18 cellular contexts compared by ENCODE assay signal in genomic region chr9:111003182-111003581, GRCh38. TPM values are rescaled to one million over a fixed set of nuclear protein-coding genes. Genes with fewer than 3 reads are reported as not detected.
A peak's percentile ranks its signal among the peaks of the same experiment; 100 is the strongest.
DNase-seq lines count a peak whose midpoint lies in the region; ATAC-seq and TF ChIP-seq lines count a peak whose summit lies in the region.
"Had no signal": no experiment of that assay in that cellular context is flagged by ENCODE, and none has a peak within 500 bp of the region (broad histone marks: within the 10 kb centered on the region; RNA-seq: fewer than 3 reads in every experiment).

No MANE protein-coding gene starts in this region.

- H3K9me3 ChIP-seq in SK-N-MC (ENCODE audit: low read depth, low read length), result no peaks in the 10 kb centered on the region; the same call in 1 of the 2 replicates
- H3K9me3 ChIP-seq in endodermal cell (ENCODE audit: control insufficient read depth, low read length), result no peaks in the 10 kb centered on the region
- no peaks in the 10 kb centered on the region for H3K9me3 ChIP-seq in neural progenitor cell (ENCODE audit: low read depth)
- H3K9me3 ChIP-seq in hepatocyte (ENCODE audit: low read depth), result no peaks in the 10 kb centered on the region
- H3K9me3 ChIP-seq: HAP-1 had no signal

- H2AFZ ChIP-seq in neural progenitor cell (replicated peaks) (no peak overlapping the region), hepatocyte (no peak overlapping the region)

- H3K9me2 ChIP-seq in hepatocyte (replicated peaks; ENCODE audit: insufficient read depth), result no peaks in the 10 kb centered on the region

- H3K4me2 ChIP-seq in neural progenitor cell, result peak overlapping the region; percentile 51
- no peak overlapping the region for H3K4me2 ChIP-seq in hepatocyte
- H3K4me2 ChIP-seq: BLaER1 treated with 17β-estradiol and CSF1 and Interleukin-3, amounts not matched to agents 10 nM and 100 nM had no signal

- no peaks in the 10 kb centered on the region for H3K36me3 ChIP-seq in SK-N-MC (ENCODE audit: insufficient read depth, low read length)
- H3K36me3 ChIP-seq in endodermal cell (ENCODE audit: control insufficient read depth, insufficient read depth, low read length), result no peaks in the 10 kb centered on the region
- H3K36me3 ChIP-seq in neural progenitor cell, result no peaks in the 10 kb centered on the region
- H3K36me3 ChIP-seq in hepatocyte (replicated peaks; ENCODE audit: insufficient read depth, low read depth), result no peaks in the 10 kb centered on the region
- H3K36me3 ChIP-seq: BLaER1 treated with 17β-estradiol and CSF1 and Interleukin-3, amounts not matched to agents 10 nM and 100 nM; HAP-1 had no signal

- H3K36me3 Mint-ChIP-seq in endodermal cell (ENCODE audit: low read depth) (no peaks in the 10 kb centered on the region), neural progenitor cell (peaks cover 7% of the 10 kb centered on the region)
- H3K36me3 Mint-ChIP-seq: CD8-positive, alpha-beta T cell had no signal

- DNase-seq in D341Med (ENCODE audit: low spot score) (peak; percentile 60), SK-N-MC (ENCODE audit: low read depth, low spot score) (no peak), endodermal cell (peak; percentile 56), neural progenitor cell (ENCODE audit: low spot score) (peak; percentile 57), middle frontal gyrus (ENCODE audit: extremely low spot score, low spot score) (no peak), hepatocyte (ENCODE audit: low spot score) (no peak)
- DNase-seq: 8988T; Calu3; CD8-positive, alpha-beta T cell; DMS 273 treated with DMSO at 0.1 percent for 48 hours; DMS79; GDM1 had no signal

- H3K9me3 Mint-ChIP-seq in endodermal cell, result no peaks in the 10 kb centered on the region
- peaks cover 6% of the 10 kb centered on the region for H3K9me3 Mint-ChIP-seq in neural progenitor cell
- H3K9me3 Mint-ChIP-seq: CD8-positive, alpha-beta T cell had no signal

- H3K27ac ChIP-seq in SK-N-MC, result peak overlapping the region; percentile 12; the same call in 1 of the 2 replicates
- H3K27ac ChIP-seq in endodermal cell (ENCODE audit: low read depth, low read length), result no peak overlapping the region
- H3K27ac ChIP-seq in neural progenitor cell, result peak overlapping the region; percentile 11
- H3K27ac ChIP-seq in hepatocyte, result no peak overlapping the region
- H3K27ac ChIP-seq: BLaER1 treated with 17β-estradiol and CSF1 and Interleukin-3, amounts not matched to agents 10 nM and 100 nM had no signal

- H3K27ac Mint-ChIP-seq in endodermal cell (no peak overlapping the region), neural progenitor cell (no peak overlapping the region)
- H3K27ac Mint-ChIP-seq: B cell; CD8-positive, alpha-beta T cell had no signal

- H3K79me2 ChIP-seq in neural progenitor cell (ENCODE audit: low read depth) (peaks cover 85% of the 10 kb centered on the region), hepatocyte (peaks cover 85% of the 10 kb centered on the region)

- peaks cover 19% of the 10 kb centered on the region for H3F3A ChIP-seq in neural progenitor cell (ENCODE audit: low read depth)

- no peaks in the 10 kb centered on the region for H3K27me3 Mint-ChIP-seq in endodermal cell (ENCODE audit: insufficient read depth)
- H3K27me3 Mint-ChIP-seq in neural progenitor cell (ENCODE audit: insufficient read depth, low read depth), result no peaks in the 10 kb centered on the region
- H3K27me3 Mint-ChIP-seq: B cell had no signal

- no peak for ATAC-seq in HG03439 (IDR thresholded peaks at IDR 0.05; ENCODE audit: unreplicated experiment)
- no peak for ATAC-seq in activated CD4-positive, CD25-positive, alpha-beta regulatory T cell treated with anti-CD3 and anti-CD28 coated beads, Interleukin-2, amount 50 U/mL, for 24 hours
- ATAC-seq: CD8-positive, alpha-beta T cell; K562 had no signal

- H4K20me1 ChIP-seq in neural progenitor cell (ENCODE audit: low read depth) (peaks cover 46% of the 10 kb centered on the region), hepatocyte (ENCODE audit: insufficient read depth, poor library complexity, severe bottlenecking) (peaks cover 5% of the 10 kb centered on the region)
- H4K20me1 ChIP-seq: BLaER1 treated with 17β-estradiol and CSF1 and Interleukin-3, amounts not matched to agents 10 nM and 100 nM had no signal

- H3K4me1 Mint-ChIP-seq in endodermal cell (peaks cover 3% of the 10 kb centered on the region), neural progenitor cell (no peaks in the 10 kb centered on the region)

- TF ChIP-seq CTCF in endodermal cell (conservative IDR thresholded peaks at IDR 0.05) (no peak), neural progenitor cell (IDR thresholded peaks at IDR 0.05) (no peak), hepatocyte (IDR thresholded peaks at IDR 0.05; ENCODE audit: poor library complexity) (no peak)

- H3K4me3 Mint-ChIP-seq in endodermal cell (no peak overlapping the region), neural progenitor cell (no peak overlapping the region)
- H3K4me3 Mint-ChIP-seq: B cell; CD8-positive, alpha-beta T cell had no signal

- no peaks in the 10 kb centered on the region for H3K27me3 ChIP-seq in endodermal cell (ENCODE audit: control insufficient read depth, insufficient read depth, low read length, poor library complexity, severe bottlenecking)
- no peaks in the 10 kb centered on the region for H3K27me3 ChIP-seq in neural progenitor cell
- H3K27me3 ChIP-seq in hepatocyte, result no peaks in the 10 kb centered on the region

- H3K9ac ChIP-seq in SK-N-MC (ENCODE audit: insufficient read length) (no peak overlapping the region), endodermal cell (ENCODE audit: extremely low read depth, low read length, poor library complexity, severe bottlenecking) (no peak overlapping the region), neural progenitor cell (no peak overlapping the region)
- H3K9ac ChIP-seq: BLaER1 treated with 17β-estradiol and CSF1 and Interleukin-3, amounts not matched to agents 10 nM and 100 nM had no signal

- H3K4me3 ChIP-seq in SK-N-MC (no peak overlapping the region), endodermal cell (ENCODE audit: low read length) (no peak overlapping the region), neural progenitor cell (no peak overlapping the region), hepatocyte (no peak overlapping the region)
- H3K4me3 ChIP-seq: BLaER1 treated with 17β-estradiol and CSF1 and Interleukin-3, amounts not matched to agents 10 nM and 100 nM; HAP-1; K562 had no signal

- H3K4me1 ChIP-seq in endodermal cell (ENCODE audit: control insufficient read depth, insufficient read depth, low read length), result peaks cover 4% of the 10 kb centered on the region
- H3K4me1 ChIP-seq in neural progenitor cell, result peaks cover 31% of the 10 kb centered on the region
- peaks cover 3% of the 10 kb centered on the region for H3K4me1 ChIP-seq in hepatocyte (ENCODE audit: insufficient read depth)
- H3K4me1 ChIP-seq: HAP-1 had no signal

- 61% methylated on average over 3 of the region's 3 CpGs; no CpG with 5 or more reads in 1 of the 2 experiments for WGBS in endodermal cell (ENCODE audit: insufficient coverage in 1 of 2, insufficient read length in 1 of 2), 2 experiments
- 86% methylated on average over 3 of the region's 3 CpGs for whole genome bisulfite sequencing in hepatocyte (ENCODE audit: low lambda C conversion rate, missing lambda C conversion rate)

RNA-seq across cellular contexts. Expression of gene LPAR1, which starts 35.1 kb away (rescaled TPM):
- total RNA-seq in endodermal cell, result 1 to 10 TPM; 5.0 to 5.9 TPM
- 5.3 TPM for polyA plus RNA-seq in endodermal cell (2013, experiment 1 of 2)
- 4.6 TPM for polyA plus RNA-seq in endodermal cell (2013, experiment 2 of 2)
- 30.3 and 36.0 TPM in 2 replicates for total RNA-seq in neural progenitor cell (ENCODE audit: low replicate concordance)
- total RNA-seq in hepatocyte, result 36.8 and 45.9 TPM in 2 replicates
- polyA plus RNA-seq in hepatocyte, result 20.2 and 24.2 TPM in 2 replicates
- total RNA-seq: B cell; CD8-positive, alpha-beta T cell had no signal
- polyA plus RNA-seq: K562 had no signal

Comparison
In these comparisons a context has a peak if more than half of its experiments do, and no peak if none do; other contexts are left out.
1. DNase-seq: peak in D341Med (single experiment), endodermal cell (single experiment) and neural progenitor cell (single experiment); none in SK-N-MC (single experiment), middle frontal gyrus (single experiment) and hepatocyte (single experiment).
2. H3K27ac ChIP-seq: peak in SK-N-MC (single experiment) and neural progenitor cell (single experiment); none in endodermal cell (single experiment) and hepatocyte (single experiment).